In the genomic region with DNA sequence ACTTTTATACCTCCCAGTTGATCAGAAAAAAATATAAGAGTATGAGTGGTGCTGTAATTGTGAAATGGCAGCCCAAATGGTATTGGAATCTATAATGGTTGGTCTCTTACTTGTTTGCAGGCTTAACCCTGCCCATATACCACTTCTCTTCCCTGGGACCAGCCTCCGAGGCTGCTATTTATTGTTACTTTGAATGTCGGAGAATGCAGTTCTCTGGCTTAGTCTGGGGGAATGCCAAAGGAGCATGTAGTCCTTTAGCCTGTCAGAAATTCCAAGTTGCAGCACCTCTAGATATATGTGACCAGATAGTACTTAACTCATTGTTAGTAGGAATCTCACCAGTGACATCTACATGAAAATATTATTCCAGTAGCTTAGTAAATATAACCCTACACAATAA, we compare ENCODE assay signal across 2 cellular contexts.
A peak's percentile ranks its signal among the peaks of the same experiment; 100 is the strongest.
TF ChIP-seq lines count a peak whose summit lies in the region.

No MANE protein-coding gene starts in this region.

TF ChIP-seq in GM23338, 12 proteins besides CTCF, POLR2A, EP300 and RAD21:
- TF ChIP-seq, protein P1, sequence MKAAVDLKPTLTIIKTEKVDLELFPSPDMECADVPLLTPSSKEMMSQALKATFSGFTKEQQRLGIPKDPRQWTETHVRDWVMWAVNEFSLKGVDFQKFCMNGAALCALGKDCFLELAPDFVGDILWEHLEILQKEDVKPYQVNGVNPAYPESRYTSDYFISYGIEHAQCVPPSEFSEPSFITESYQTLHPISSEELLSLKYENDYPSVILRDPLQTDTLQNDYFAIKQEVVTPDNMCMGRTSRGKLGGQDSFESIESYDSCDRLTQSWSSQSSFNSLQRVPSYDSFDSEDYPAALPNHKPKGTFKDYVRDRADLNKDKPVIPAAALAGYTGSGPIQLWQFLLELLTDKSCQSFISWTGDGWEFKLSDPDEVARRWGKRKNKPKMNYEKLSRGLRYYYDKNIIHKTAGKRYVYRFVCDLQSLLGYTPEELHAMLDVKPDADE (IDR thresholded peaks at IDR 0.05) = no peak
- no peak for TF ChIP-seq STAT1 (IDR thresholded peaks at IDR 0.05; ENCODE audit: unreplicated experiment)
- TF ChIP-seq JUNB (IDR thresholded peaks at IDR 0.05; ENCODE audit: unreplicated experiment) = no peak
- TF ChIP-seq POLR2AphosphoS5 (IDR thresholded peaks at IDR 0.05; ENCODE audit: low read depth) = no peak
- TF ChIP-seq CREB1 (CRISPR knock-in tag; IDR thresholded peaks at IDR 0.05; ENCODE audit: low read depth) = no peak
- TF ChIP-seq, protein P2, sequence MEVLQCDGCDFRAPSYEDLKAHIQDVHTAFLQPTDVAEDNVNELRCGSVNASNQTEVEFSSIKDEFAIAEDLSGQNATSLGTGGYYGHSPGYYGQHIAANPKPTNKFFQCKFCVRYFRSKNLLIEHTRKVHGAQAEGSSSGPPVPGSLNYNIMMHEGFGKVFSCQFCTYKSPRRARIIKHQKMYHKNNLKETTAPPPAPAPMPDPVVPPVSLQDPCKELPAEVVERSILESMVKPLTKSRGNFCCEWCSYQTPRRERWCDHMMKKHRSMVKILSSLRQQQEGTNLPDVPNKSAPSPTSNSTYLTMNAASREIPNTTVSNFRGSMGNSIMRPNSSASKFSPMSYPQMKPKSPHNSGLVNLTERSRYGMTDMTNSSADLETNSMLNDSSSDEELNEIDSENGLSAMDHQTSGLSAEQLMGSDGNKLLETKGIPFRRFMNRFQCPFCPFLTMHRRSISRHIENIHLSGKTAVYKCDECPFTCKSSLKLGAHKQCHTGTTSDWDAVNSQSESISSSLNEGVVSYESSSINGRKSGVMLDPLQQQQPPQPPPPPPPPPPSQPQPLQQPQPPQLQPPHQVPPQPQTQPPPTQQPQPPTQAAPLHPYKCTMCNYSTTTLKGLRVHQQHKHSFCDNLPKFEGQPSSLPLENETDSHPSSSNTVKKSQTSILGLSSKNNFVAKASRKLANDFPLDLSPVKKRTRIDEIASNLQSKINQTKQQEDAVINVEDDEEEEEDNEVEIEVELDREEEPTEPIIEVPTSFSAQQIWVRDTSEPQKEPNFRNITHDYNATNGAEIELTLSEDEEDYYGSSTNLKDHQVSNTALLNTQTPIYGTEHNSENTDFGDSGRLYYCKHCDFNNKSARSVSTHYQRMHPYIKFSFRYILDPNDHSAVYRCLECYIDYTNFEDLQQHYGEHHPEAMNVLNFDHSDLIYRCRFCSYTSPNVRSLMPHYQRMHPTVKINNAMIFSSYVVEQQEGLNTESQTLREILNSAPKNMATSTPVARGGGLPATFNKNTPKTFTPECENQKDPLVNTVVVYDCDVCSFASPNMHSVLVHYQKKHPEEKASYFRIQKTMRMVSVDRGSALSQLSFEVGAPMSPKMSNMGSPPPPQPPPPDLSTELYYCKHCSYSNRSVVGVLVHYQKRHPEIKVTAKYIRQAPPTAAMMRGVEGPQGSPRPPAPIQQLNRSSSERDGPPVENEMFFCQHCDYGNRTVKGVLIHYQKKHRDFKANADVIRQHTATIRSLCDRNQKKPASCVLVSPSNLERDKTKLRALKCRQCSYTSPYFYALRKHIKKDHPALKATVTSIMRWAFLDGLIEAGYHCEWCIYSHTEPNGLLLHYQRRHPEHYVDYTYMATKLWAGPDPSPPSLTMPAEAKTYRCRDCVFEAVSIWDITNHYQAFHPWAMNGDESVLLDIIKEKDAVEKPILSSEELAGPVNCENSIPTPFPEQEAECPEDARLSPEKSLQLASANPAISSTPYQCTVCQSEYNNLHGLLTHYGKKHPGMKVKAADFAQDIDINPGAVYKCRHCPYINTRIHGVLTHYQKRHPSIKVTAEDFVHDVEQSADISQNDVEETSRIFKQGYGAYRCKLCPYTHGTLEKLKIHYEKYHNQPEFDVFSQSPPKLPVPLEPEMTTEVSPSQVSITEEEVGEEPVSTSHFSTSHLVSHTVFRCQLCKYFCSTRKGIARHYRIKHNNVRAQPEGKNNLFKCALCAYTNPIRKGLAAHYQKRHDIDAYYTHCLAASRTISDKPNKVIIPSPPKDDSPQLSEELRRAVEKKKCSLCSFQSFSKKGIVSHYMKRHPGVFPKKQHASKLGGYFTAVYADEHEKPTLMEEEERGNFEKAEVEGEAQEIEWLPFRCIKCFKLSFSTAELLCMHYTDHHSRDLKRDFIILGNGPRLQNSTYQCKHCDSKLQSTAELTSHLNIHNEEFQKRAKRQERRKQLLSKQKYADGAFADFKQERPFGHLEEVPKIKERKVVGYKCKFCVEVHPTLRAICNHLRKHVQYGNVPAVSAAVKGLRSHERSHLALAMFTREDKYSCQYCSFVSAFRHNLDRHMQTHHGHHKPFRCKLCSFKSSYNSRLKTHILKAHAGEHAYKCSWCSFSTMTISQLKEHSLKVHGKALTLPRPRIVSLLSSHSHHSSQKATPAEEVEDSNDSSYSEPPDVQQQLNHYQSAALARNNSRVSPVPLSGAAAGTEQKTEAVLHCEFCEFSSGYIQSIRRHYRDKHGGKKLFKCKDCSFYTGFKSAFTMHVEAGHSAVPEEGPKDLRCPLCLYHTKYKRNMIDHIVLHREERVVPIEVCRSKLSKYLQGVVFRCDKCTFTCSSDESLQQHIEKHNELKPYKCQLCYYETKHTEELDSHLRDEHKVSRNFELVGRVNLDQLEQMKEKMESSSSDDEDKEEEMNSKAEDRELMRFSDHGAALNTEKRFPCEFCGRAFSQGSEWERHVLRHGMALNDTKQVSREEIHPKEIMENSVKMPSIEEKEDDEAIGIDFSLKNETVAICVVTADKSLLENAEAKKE (CRISPR knock-in tag; IDR thresholded peaks at IDR 0.05) = no peak
- TF ChIP-seq, protein P3, sequence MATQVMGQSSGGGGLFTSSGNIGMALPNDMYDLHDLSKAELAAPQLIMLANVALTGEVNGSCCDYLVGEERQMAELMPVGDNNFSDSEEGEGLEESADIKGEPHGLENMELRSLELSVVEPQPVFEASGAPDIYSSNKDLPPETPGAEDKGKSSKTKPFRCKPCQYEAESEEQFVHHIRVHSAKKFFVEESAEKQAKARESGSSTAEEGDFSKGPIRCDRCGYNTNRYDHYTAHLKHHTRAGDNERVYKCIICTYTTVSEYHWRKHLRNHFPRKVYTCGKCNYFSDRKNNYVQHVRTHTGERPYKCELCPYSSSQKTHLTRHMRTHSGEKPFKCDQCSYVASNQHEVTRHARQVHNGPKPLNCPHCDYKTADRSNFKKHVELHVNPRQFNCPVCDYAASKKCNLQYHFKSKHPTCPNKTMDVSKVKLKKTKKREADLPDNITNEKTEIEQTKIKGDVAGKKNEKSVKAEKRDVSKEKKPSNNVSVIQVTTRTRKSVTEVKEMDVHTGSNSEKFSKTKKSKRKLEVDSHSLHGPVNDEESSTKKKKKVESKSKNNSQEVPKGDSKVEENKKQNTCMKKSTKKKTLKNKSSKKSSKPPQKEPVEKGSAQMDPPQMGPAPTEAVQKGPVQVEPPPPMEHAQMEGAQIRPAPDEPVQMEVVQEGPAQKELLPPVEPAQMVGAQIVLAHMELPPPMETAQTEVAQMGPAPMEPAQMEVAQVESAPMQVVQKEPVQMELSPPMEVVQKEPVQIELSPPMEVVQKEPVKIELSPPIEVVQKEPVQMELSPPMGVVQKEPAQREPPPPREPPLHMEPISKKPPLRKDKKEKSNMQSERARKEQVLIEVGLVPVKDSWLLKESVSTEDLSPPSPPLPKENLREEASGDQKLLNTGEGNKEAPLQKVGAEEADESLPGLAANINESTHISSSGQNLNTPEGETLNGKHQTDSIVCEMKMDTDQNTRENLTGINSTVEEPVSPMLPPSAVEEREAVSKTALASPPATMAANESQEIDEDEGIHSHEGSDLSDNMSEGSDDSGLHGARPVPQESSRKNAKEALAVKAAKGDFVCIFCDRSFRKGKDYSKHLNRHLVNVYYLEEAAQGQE (IDR thresholded peaks at IDR 0.05; ENCODE audit: unreplicated experiment) = no peak
- TF ChIP-seq EZH2phosphoT487 (IDR thresholded peaks at IDR 0.05; ENCODE audit: unreplicated experiment) = no peak
- TF ChIP-seq ZNF114 (CRISPR knock-in tag; IDR thresholded peaks at IDR 0.05) = no peak
- no peak for TF ChIP-seq EZH2 (IDR thresholded peaks at IDR 0.05; ENCODE audit: low read depth, unreplicated experiment)

TF ChIP-seq in H1, 55 proteins besides CTCF, POLR2A, EP300 and RAD21:
- TF ChIP-seq TEAD4 (IDR thresholded peaks at IDR 0.05; ENCODE audit: low read depth, low read length) = 0 out of 2 replicates have a peak, but pooled peaks have one; percentile 26
- no peak for TF ChIP-seq SRF (IDR thresholded peaks at IDR 0.05; ENCODE audit: low read depth, low read length)
TF ChIP-seq in H1: peak in this region for 1.
